16 cellular contexts compared by ENCODE assay signal in the genomic region with DNA sequence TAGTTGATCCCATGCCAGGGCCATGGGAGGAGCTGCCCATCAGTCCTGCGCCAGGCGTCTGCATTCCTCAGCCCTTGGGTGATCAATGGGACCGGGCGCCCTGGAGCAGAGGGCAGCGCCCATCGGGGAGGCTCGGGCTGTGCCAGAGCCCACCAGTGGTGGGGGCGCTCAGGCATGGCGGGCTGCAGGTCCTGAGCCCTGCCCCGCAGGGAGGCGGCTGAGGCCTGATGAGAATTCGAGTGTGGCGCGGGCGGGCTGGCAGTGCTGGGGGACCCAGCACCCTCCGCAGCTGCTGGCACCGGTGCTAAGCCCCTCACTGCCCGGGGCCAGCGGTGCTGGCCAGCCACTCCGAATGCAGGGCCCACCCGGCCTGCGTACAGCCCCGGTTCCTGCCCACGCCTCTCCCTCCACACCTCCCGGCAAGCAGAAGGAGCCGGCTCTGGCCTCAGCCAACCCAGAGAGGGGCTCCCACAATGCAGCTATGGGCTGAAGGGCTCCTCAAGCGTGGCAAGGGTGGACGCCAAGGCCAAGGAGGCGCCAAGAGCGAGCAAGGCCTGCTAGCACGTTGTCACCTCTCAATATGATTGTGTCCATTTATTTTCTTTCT.
DNase-seq lines count a peak whose midpoint lies in the region; ATAC-seq and TF ChIP-seq lines count a peak whose summit lies in the region.
"Had no signal": no experiment of that assay in that cellular context is flagged by ENCODE, and none has a peak within 500 bp of the region (broad histone marks: within the 10 kb centered on the region; RNA-seq: fewer than 3 reads in every experiment).

No MANE protein-coding gene starts in this region.

- TF ChIP-seq POLR2A in transverse colon (IDR thresholded peaks at IDR 0.05): no peak

- WGBS in transverse colon (ENCODE audit: low coverage in 1 of 2), 2 donors: 73 to 85% methylated on average over 3 to 20 of the region's 31 CpGs

- peaks cover 6% of the 10 kb centered on the region for H3K27me3 Mint-ChIP-seq in chondrocyte (ENCODE audit: low read depth)
- H3K27me3 Mint-ChIP-seq: CD4-positive, alpha-beta T cell had no signal

- H3K4me1 ChIP-seq in left ventricle myocardium inferior: no peaks in the 10 kb centered on the region
- no peaks in the 10 kb centered on the region for H3K4me1 ChIP-seq in upper lobe of right lung
- no peaks in the 10 kb centered on the region for H3K4me1 ChIP-seq in transverse colon
- H3K4me1 ChIP-seq: BLaER1 treated with 17β-estradiol and CSF1 and Interleukin-3, amounts not matched to agents 10 nM and 100 nM had no signal

- no peak overlapping the region for H3K27ac Mint-ChIP-seq in chondrocyte (ENCODE audit: unreplicated experiment)
- H3K27ac Mint-ChIP-seq: CD4-positive, alpha-beta T cell had no signal

- TF ChIP-seq CTCF in left ventricle myocardium inferior (IDR thresholded peaks at IDR 0.05; ENCODE audit: borderline replicate concordance): no peak
- no peak for TF ChIP-seq CTCF in chondrocyte (IDR thresholded peaks at IDR 0.05)
- no peak for TF ChIP-seq CTCF in upper lobe of right lung (IDR thresholded peaks at IDR 0.05)
- no peak for TF ChIP-seq CTCF in transverse colon (IDR thresholded peaks at IDR 0.05)

- DNase-seq in Right ventricle myocardium superior: peak; percentile 17
- no peak for DNase-seq in left ventricle myocardium inferior
- peak; percentile 66 for DNase-seq in chondrocyte (ENCODE audit: low spot score)
- peak; percentile 58 for DNase-seq in posterior vena cava (ENCODE audit: low spot score)
- DNase-seq in upper lobe of right lung: peak; percentile 55
- no peak for DNase-seq in transverse colon
- no peak for DNase-seq in NCI-H345 treated with DMSO at 0.1 percent for 48 hours (lab: John Stamatoyannopoulos, UW; ENCODE audit: unreplicated experiment)
- DNase-seq in NCI-H146 treated with DMSO at 0.1 percent for 48 hours (lab: John Stamatoyannopoulos, UW; ENCODE audit: unreplicated experiment): no peak
- DNase-seq: 8988T; Calu3; CD4-positive, alpha-beta T cell; DMS 273 treated with DMSO at 0.1 percent for 48 hours; GM23248 had no signal

- H3K36me3 ChIP-seq in left ventricle myocardium inferior (no peaks in the 10 kb centered on the region), upper lobe of right lung (no peaks in the 10 kb centered on the region), transverse colon (no peaks in the 10 kb centered on the region)
- H3K36me3 ChIP-seq: BLaER1 treated with 17β-estradiol and CSF1 and Interleukin-3, amounts not matched to agents 10 nM and 100 nM had no signal

- no peak for TF ChIP-seq EP300 in transverse colon (IDR thresholded peaks at IDR 0.05; ENCODE audit: low read depth)

- H3K9me3 ChIP-seq in left ventricle myocardium inferior (replicated peaks) (peaks cover 22% of the 10 kb centered on the region), upper lobe of right lung (no peaks in the 10 kb centered on the region), transverse colon (no peaks in the 10 kb centered on the region)

- H3K27me3 ChIP-seq in left ventricle myocardium inferior (ENCODE audit: low read depth) (no peaks in the 10 kb centered on the region), upper lobe of right lung (no peaks in the 10 kb centered on the region), transverse colon (no peaks in the 10 kb centered on the region)
- H3K27me3 ChIP-seq: BLaER1 treated with 17β-estradiol and CSF1 and Interleukin-3, amounts not matched to agents 10 nM and 100 nM had no signal

- no peak overlapping the region for H3K27ac ChIP-seq in left ventricle myocardium inferior (replicated peaks)
- no peak overlapping the region for H3K27ac ChIP-seq in upper lobe of right lung
- no peak overlapping the region for H3K27ac ChIP-seq in transverse colon
- H3K27ac ChIP-seq: BLaER1 treated with 17β-estradiol and CSF1 and Interleukin-3, amounts not matched to agents 10 nM and 100 nM; GM23248 had no signal

- peaks cover 4% of the 10 kb centered on the region for H3K9me3 Mint-ChIP-seq in chondrocyte (ENCODE audit: low read depth)
- H3K9me3 Mint-ChIP-seq: CD4-positive, alpha-beta T cell had no signal

- ATAC-seq in Right ventricle myocardium superior (ENCODE audit: poor library complexity) (no peak), upper lobe of right lung (peak; percentile 39)
- ATAC-seq: GM12878, HCT116 had no signal

- intact Hi-C loops in Right ventricle myocardium superior (cut with DNase I) (no loop called here), left ventricle myocardium inferior (cut with micrococcal nuclease) (no loop called here), posterior vena cava (cut with DNase I) (no loop called here), upper lobe of right lung (cut with DNase I) (no loop called here), transverse colon (cut with DNase I; ENCODE audit: low total_unique reads) (no loop called here)

- in situ Hi-C loops in transverse colon (cut with MboI; ENCODE audit: low pct_ligation_motif_present in 1 of 4, low pct_unique_long_range_greater_than_20kb in 1 of 4, low sequenced_read_pairs in 3 of 4): no loop called here

- no peaks in the 10 kb centered on the region for H3K4me1 Mint-ChIP-seq in chondrocyte (ENCODE audit: low read depth)

- no peaks in the 10 kb centered on the region for H3K36me3 Mint-ChIP-seq in chondrocyte (ENCODE audit: low read depth)

- no peak overlapping the region for H3K4me3 ChIP-seq in left ventricle myocardium inferior
- H3K4me3 ChIP-seq in upper lobe of right lung: no peak overlapping the region
- no peak overlapping the region for H3K4me3 ChIP-seq in transverse colon
- H3K4me3 ChIP-seq: BLaER1 treated with 17β-estradiol and CSF1 and Interleukin-3, amounts not matched to agents 10 nM and 100 nM; GM12878; GM23248 had no signal

- no peak overlapping the region for H3K4me3 Mint-ChIP-seq in chondrocyte (ENCODE audit: unreplicated experiment)
- H3K4me3 Mint-ChIP-seq: CD4-positive, alpha-beta T cell had no signal

Comparison
In these comparisons a context has a peak if more than half of its experiments do, and no peak if none do; other contexts are left out.
1. DNase-seq: peak in Right ventricle myocardium superior (single experiment), chondrocyte (single experiment), posterior vena cava (single experiment) and upper lobe of right lung (single experiment); none in left ventricle myocardium inferior (single experiment), transverse colon (single experiment), NCI-H345 treated with DMSO at 0.1 percent for 48 hours (single experiment) and NCI-H146 treated with DMSO at 0.1 percent for 48 hours (single experiment).